In genomic region chr15:67086650-67086941, GRCh38 we compare ENCODE assay signal across 11 cellular contexts. TPM values are rescaled to one million over a fixed set of nuclear protein-coding genes. Genes with fewer than 3 reads are reported as not detected.
A peak's percentile ranks its signal among the peaks of the same experiment; 100 is the strongest.
DNase-seq lines count a peak whose midpoint lies in the region; ATAC-seq, FAIRE-seq and TF ChIP-seq lines count a peak whose summit lies in the region.
"Had no signal": no experiment of that assay in that cellular context is flagged by ENCODE, and none has a peak within 500 bp of the region (broad histone marks: within the 10 kb centered on the region; RNA-seq: fewer than 3 reads in every experiment).

No MANE protein-coding gene starts in this region.

- TF ChIP-seq CTCF in natural killer cell (IDR thresholded peaks at IDR 0.05) (no peak), right lobe of liver (IDR thresholded peaks at IDR 0.05) (no peak)

- H3K4me3 ChIP-seq in ACC112 (ENCODE audit: low read depth, low read length) = no peak overlapping the region
- H3K4me3 ChIP-seq in GM08714 (ENCODE audit: low read length) = peak overlapping the region; percentile 30; the same call in 1 of the 2 replicates
- H3K4me3 ChIP-seq in right lobe of liver = no peak overlapping the region
- H3K4me3 ChIP-seq: heart left ventricle had no signal

- DNase-seq in activated T-helper 2 cell treated with anti-CD3 and anti-CD28 coated beads, Interferon-gamma antibody, Interleukin-2, Interleukin-4, amounts not matched to agents 10 μg/mL and 5 μg/mL and 100 μg/mL, durations not matched to agents 14 hours and 24 hours and 36 hours (ENCODE audit: low spot score) = no peak
- DNase-seq in natural killer cell = no peak
- DNase-seq in H54 (ENCODE audit: insufficient read length, low spot score) = no peak
- DNase-seq in right lobe of liver = no peak
- DNase-seq in NCI-H748 treated with DMSO at 0.1 percent for 48 hours (lab: John Stamatoyannopoulos, UW) = no peak
- DNase-seq: heart left ventricle, NCI-H187 had no signal

- no peak for TF ChIP-seq POLR2A in H54 (IDR thresholded peaks at IDR 0.05; ENCODE audit: low read depth, low read length)
- no peak for TF ChIP-seq POLR2A in right lobe of liver (IDR thresholded peaks at IDR 0.05)

- H3K27ac ChIP-seq in ACC112 (ENCODE audit: low read depth, low read length) = peak overlapping the region; percentile 71
- H3K27ac ChIP-seq in right lobe of liver = no peak overlapping the region

- intact Hi-C loops in activated T-helper 2 cell treated with anti-CD3 and anti-CD28 coated beads, Interferon-gamma antibody, Interleukin-2, Interleukin-4, amounts not matched to agents 10 μg/mL and 5 μg/mL and 100 μg/mL, durations not matched to agents 14 hours and 24 hours and 36 hours (cut with micrococcal nuclease) = loop anchor here (1.0 to 5.0 kb wide), 2 partner anchors 48 to 139 kb away; no protein-coding TSS in a partner anchor
- intact Hi-C loops in natural killer cell (cut with micrococcal nuclease) = loop anchor here (1.0 to 5.0 kb wide), 4 partner anchors 16 to 166 kb away; partner anchors contain the start of genes AAGAB and IQCH
- intact Hi-C loops in right lobe of liver (cut with DNase I) = no loop called here

- 60% methylated on average over 1 of the region's 5 CpGs for whole genome bisulfite sequencing in right lobe of liver (ENCODE audit: insufficient coverage, low coverage, low lambda C conversion rate, missing lambda C conversion rate)

- peaks cover 23% of the 10 kb centered on the region for H3K36me3 ChIP-seq in ACC112 (ENCODE audit: insufficient read depth, low read length)
- H3K36me3 ChIP-seq in right lobe of liver = no peaks in the 10 kb centered on the region
- H3K36me3 ChIP-seq: heart left ventricle, neutrophil had no signal

- no peaks in the 10 kb centered on the region for H3K9me3 Mint-ChIP-seq in activated T-helper 2 cell treated with anti-CD3 and anti-CD28 coated beads, Interferon-gamma antibody, Interleukin-2, Interleukin-4, amounts not matched to agents 10 μg/mL and 5 μg/mL and 100 μg/mL, durations not matched to agents 14 hours and 24 hours and 36 hours
- no peaks in the 10 kb centered on the region for H3K9me3 Mint-ChIP-seq in natural killer cell

- H3K27me3 Mint-ChIP-seq in activated T-helper 2 cell treated with anti-CD3 and anti-CD28 coated beads, Interferon-gamma antibody, Interleukin-2, Interleukin-4, amounts not matched to agents 10 μg/mL and 5 μg/mL and 100 μg/mL, durations not matched to agents 14 hours and 24 hours and 36 hours (ENCODE audit: low read depth) = no peaks in the 10 kb centered on the region
- H3K27me3 Mint-ChIP-seq in natural killer cell (ENCODE audit: low read depth in 2 of 2) = no peaks in the 10 kb centered on the region

- H3K27me3 ChIP-seq in ACC112 (ENCODE audit: insufficient read depth, low read length) (no peaks in the 10 kb centered on the region), right lobe of liver (no peaks in the 10 kb centered on the region)
- H3K27me3 ChIP-seq: heart left ventricle, neutrophil had no signal

- H3K79me2 ChIP-seq in ACC112 (ENCODE audit: control insufficient read depth, insufficient read depth, low read length, unreplicated experiment) = peaks cover 93% of the 10 kb centered on the region

- no peak for FAIRE-seq in H54 (lab: Jason Lieb, UNC)

- no peaks in the 10 kb centered on the region for H3K9me3 ChIP-seq in right lobe of liver
- H3K9me3 ChIP-seq: heart left ventricle, neutrophil had no signal

- H3K4me1 ChIP-seq in ACC112 (ENCODE audit: control insufficient read depth, insufficient read depth, low read length, unreplicated experiment) (peaks cover 95% of the 10 kb centered on the region), right lobe of liver (peaks cover 0 to 23% (median 6%) of the 10 kb centered on the region in 4 donors)

- peaks cover 94% of the 10 kb centered on the region for H3K4me1 Mint-ChIP-seq in activated T-helper 2 cell treated with anti-CD3 and anti-CD28 coated beads, Interferon-gamma antibody, Interleukin-2, Interleukin-4, amounts not matched to agents 10 μg/mL and 5 μg/mL and 100 μg/mL, durations not matched to agents 14 hours and 24 hours and 36 hours (ENCODE audit: low read depth)
- peaks cover 95 to 98% of the 10 kb centered on the region in 2 donors for H3K4me1 Mint-ChIP-seq in natural killer cell

- H3K4me3 Mint-ChIP-seq in activated T-helper 2 cell treated with anti-CD3 and anti-CD28 coated beads, Interferon-gamma antibody, Interleukin-2, Interleukin-4, amounts not matched to agents 10 μg/mL and 5 μg/mL and 100 μg/mL, durations not matched to agents 14 hours and 24 hours and 36 hours (ENCODE audit: low read depth) = no peak overlapping the region
- H3K4me3 Mint-ChIP-seq in natural killer cell = peak overlapping the region; percentile 78

- H2AFZ ChIP-seq in ACC112 (ENCODE audit: low read length, unreplicated experiment) = no peak overlapping the region

- H3K36me3 Mint-ChIP-seq in activated T-helper 2 cell treated with anti-CD3 and anti-CD28 coated beads, Interferon-gamma antibody, Interleukin-2, Interleukin-4, amounts not matched to agents 10 μg/mL and 5 μg/mL and 100 μg/mL, durations not matched to agents 14 hours and 24 hours and 36 hours (ENCODE audit: low read depth) = peaks cover 34% of the 10 kb centered on the region
- no peaks in the 10 kb centered on the region for H3K36me3 Mint-ChIP-seq in natural killer cell

- peak overlapping the region; percentile 74 for H3K27ac Mint-ChIP-seq in activated T-helper 2 cell treated with anti-CD3 and anti-CD28 coated beads, Interferon-gamma antibody, Interleukin-2, Interleukin-4, amounts not matched to agents 10 μg/mL and 5 μg/mL and 100 μg/mL, durations not matched to agents 14 hours and 24 hours and 36 hours
- peak overlapping the region; percentile 78 to 91 for H3K27ac Mint-ChIP-seq in natural killer cell

- no peak for ATAC-seq in natural killer cell
- no peak for ATAC-seq in HG02588 (IDR thresholded peaks at IDR 0.05; ENCODE audit: unreplicated experiment)
- ATAC-seq in right lobe of liver = no peak

RNA-seq across cellular contexts. Expression of gene SMAD3, which starts 21.2 kb away (rescaled TPM):
- 25.2 and 28.1 TPM in 2 replicates for total RNA-seq in activated T-helper 2 cell treated with anti-CD3 and anti-CD28 coated beads, Interferon-gamma antibody, Interleukin-2, Interleukin-4, amounts not matched to agents 10 μg/mL and 5 μg/mL and 100 μg/mL, durations not matched to agents 14 hours and 24 hours and 36 hours
- 10 to 100 TPM; 47.1 to 72.6 (median 63.0) TPM for total RNA-seq in natural killer cell
- total RNA-seq in right lobe of liver = 10 to 100 TPM in 5 of 6 experiments, 1 to 10 TPM in 1; 9.2 to 34.0 (median 14.4) TPM

Comparison
In these comparisons a context has a peak if more than half of its experiments do, and no peak if none do; other contexts are left out.
1. intact Hi-C loops: an anchor here in activated T-helper 2 cell treated with anti-CD3 and anti-CD28 coated beads, Interferon-gamma antibody, Interleukin-2, Interleukin-4, amounts not matched to agents 10 μg/mL and 5 μg/mL and 100 μg/mL, durations not matched to agents 14 hours and 24 hours and 36 hours (1.0 to 5.0 kb wide) and natural killer cell (1.0 to 5.0 kb wide); none called in right lobe of liver.